In genomic region chr5:141524604-141525597, GRCh38 we compare ENCODE assay signal across 1 cellular context.
TF ChIP-seq lines count a peak whose summit lies in the region.

No MANE protein-coding gene starts in this region.

TF ChIP-seq in HepG2, 621 proteins besides CTCF, POLR2A, EP300 and RAD21 (continued from another document and continues in another):
- TF ChIP-seq PRDM10 (CRISPR knock-in tag; IDR thresholded peaks at IDR 0.05; ENCODE audit: low read depth): no peak
- TF ChIP-seq KDM2A (CRISPR knock-in tag; IDR thresholded peaks at IDR 0.05; ENCODE audit: borderline replicate concordance, low read depth): peak; percentile 85
- no peak for TF ChIP-seq ARNT (IDR thresholded peaks at IDR 0.05)
- TF ChIP-seq KDM1A (CRISPR knock-in tag; IDR thresholded peaks at IDR 0.05): peak; percentile 81
- TF ChIP-seq JUND (CRISPR knock-in tag; IDR thresholded peaks at IDR 0.05): no peak; the same call in 1 of the 2 replicates
- no peak for TF ChIP-seq ATF5 (CRISPR knock-in tag; IDR thresholded peaks at IDR 0.05; ENCODE audit: low read depth)
- TF ChIP-seq ZNF619 (CRISPR knock-in tag; IDR thresholded peaks at IDR 0.05): no peak
- TF ChIP-seq TSC22D2 (CRISPR knock-in tag; IDR thresholded peaks at IDR 0.05; ENCODE audit: borderline replicate concordance): no peak
- no peak for TF ChIP-seq ARHGAP35 (CRISPR knock-in tag; IDR thresholded peaks at IDR 0.05; ENCODE audit: borderline replicate concordance)
- TF ChIP-seq CEBPB (IDR thresholded peaks at IDR 0.05; ENCODE audit: borderline replicate concordance, low read depth, low read length): peak; percentile 42; the same call in 1 of the 2 replicates
- no peak for TF ChIP-seq ZFP41 (CRISPR knock-in tag; IDR thresholded peaks at IDR 0.05; ENCODE audit: borderline replicate concordance)
- TF ChIP-seq ZNF30 (CRISPR knock-in tag; IDR thresholded peaks at IDR 0.05): no peak
- TF ChIP-seq ZNF317 (CRISPR knock-in tag; IDR thresholded peaks at IDR 0.05): no peak
- 0 out of 2 replicates have a peak, but pooled peaks have one; percentile 31 for TF ChIP-seq HNRNPL (IDR thresholded peaks at IDR 0.05; ENCODE audit: low read depth, low read length)
- TF ChIP-seq MIER2 (CRISPR knock-in tag; IDR thresholded peaks at IDR 0.05): peak; percentile 61; the same call in 1 of the 2 replicates
- TF ChIP-seq POGZ (CRISPR knock-in tag; IDR thresholded peaks at IDR 0.05): peak; percentile 60; the same call in 1 of the 2 replicates
- TF ChIP-seq ZNF260 (CRISPR knock-in tag; IDR thresholded peaks at IDR 0.05; ENCODE audit: borderline replicate concordance, low read depth): no peak
- peak; percentile 66; the same call in 1 of the 2 replicates for TF ChIP-seq BORCS8-MEF2B (CRISPR knock-in tag; IDR thresholded peaks at IDR 0.05)
- TF ChIP-seq ZNF879 (CRISPR knock-in tag; IDR thresholded peaks at IDR 0.05): no peak
- no peak for TF ChIP-seq SUZ12 (IDR thresholded peaks at IDR 0.05; ENCODE audit: low read depth, low read length)
- peak; percentile 41 to 46; a peak in 2 of 4 replicates for TF ChIP-seq NR2F1 (CRISPR knock-in tag; IDR thresholded peaks at IDR 0.05)
- TF ChIP-seq ZNF280D (CRISPR knock-in tag; IDR thresholded peaks at IDR 0.05): 0 out of 2 replicates have a peak, but pooled peaks have one; percentile 34
- TF ChIP-seq ZFY (CRISPR knock-in tag; IDR thresholded peaks at IDR 0.05): no peak
- no peak for TF ChIP-seq SRF (IDR thresholded peaks at IDR 0.05; ENCODE audit: low read depth, low read length)
- TF ChIP-seq SAP130 (CRISPR knock-in tag; IDR thresholded peaks at IDR 0.05; ENCODE audit: low read depth): peak; percentile 53
- TF ChIP-seq ZNF282 (IDR thresholded peaks at IDR 0.05; ENCODE audit: partially characterized antibody): no peak
- TF ChIP-seq ZNF790 (CRISPR knock-in tag; IDR thresholded peaks at IDR 0.05; ENCODE audit: borderline replicate concordance): no peak
- no peak for TF ChIP-seq KDM5A (IDR thresholded peaks at IDR 0.05; ENCODE audit: borderline replicate concordance, low read length)
- no peak for TF ChIP-seq SOX6 (IDR thresholded peaks at IDR 0.05)
- TF ChIP-seq SOX6 (CRISPR knock-in tag; IDR thresholded peaks at IDR 0.05): peak; percentile 52
- no peak for TF ChIP-seq ATRX (CRISPR knock-in tag; IDR thresholded peaks at IDR 0.05; ENCODE audit: borderline replicate concordance)
- TF ChIP-seq ZNF780A (CRISPR knock-in tag; IDR thresholded peaks at IDR 0.05): no peak
- peak; percentile 36; the same call in 1 of the 2 replicates for TF ChIP-seq ZBTB38 (CRISPR knock-in tag; IDR thresholded peaks at IDR 0.05)
- no peak for TF ChIP-seq ZBTB46 (CRISPR knock-in tag; IDR thresholded peaks at IDR 0.05; ENCODE audit: borderline replicate concordance)
- TF ChIP-seq ZNF746 (CRISPR knock-in tag; IDR thresholded peaks at IDR 0.05): no peak
- no peak for TF ChIP-seq ZNF136 (CRISPR knock-in tag; IDR thresholded peaks at IDR 0.05; ENCODE audit: low read depth)
- TF ChIP-seq HMG20A (CRISPR knock-in tag; IDR thresholded peaks at IDR 0.05; ENCODE audit: borderline replicate concordance): no peak; the same call in 1 of the 2 replicates
- TF ChIP-seq ZNF256 (CRISPR knock-in tag; conservative IDR thresholded peaks at IDR 0.05): no peak
- TF ChIP-seq HOXA9 (CRISPR knock-in tag; IDR thresholded peaks at IDR 0.05; ENCODE audit: borderline replicate concordance): no peak
- TF ChIP-seq MTF1 (CRISPR knock-in tag; IDR thresholded peaks at IDR 0.05): no peak
- TF ChIP-seq ZFX (CRISPR knock-in tag; IDR thresholded peaks at IDR 0.05; ENCODE audit: low read depth): no peak
- TF ChIP-seq SALL1 (CRISPR knock-in tag; IDR thresholded peaks at IDR 0.05): peak; percentile 72
- peak; percentile 62; the same call in 1 of the 2 replicates for TF ChIP-seq NFKBIZ (CRISPR knock-in tag; IDR thresholded peaks at IDR 0.05)
- no peak for TF ChIP-seq ZNF18 (CRISPR knock-in tag; IDR thresholded peaks at IDR 0.05; ENCODE audit: insufficient replicate concordance)
- no peak for TF ChIP-seq ZNF230 (CRISPR knock-in tag; IDR thresholded peaks at IDR 0.05)
- 0 out of 2 replicates have a peak, but pooled peaks have one; percentile 27 for TF ChIP-seq KMT2A (CRISPR knock-in tag; IDR thresholded peaks at IDR 0.05)
- TF ChIP-seq ZC3H13 (CRISPR knock-in tag; IDR thresholded peaks at IDR 0.05): no peak
- TF ChIP-seq PHF8 (CRISPR knock-in tag; IDR thresholded peaks at IDR 0.05): 0 out of 2 replicates have a peak, but pooled peaks have one; percentile 23
- TF ChIP-seq AGO2 (optimal IDR thresholded peaks at IDR 0.05; ENCODE audit: low read depth, low read length): no peak
- TF ChIP-seq ZMAT3 (CRISPR knock-in tag; conservative IDR thresholded peaks at IDR 0.05): no peak
- no peak for TF ChIP-seq ZNF713 (CRISPR knock-in tag; IDR thresholded peaks at IDR 0.05)
- 0 out of 2 replicates have a peak, but pooled peaks have one; percentile 28 for TF ChIP-seq ZNF614 (CRISPR knock-in tag; IDR thresholded peaks at IDR 0.05; ENCODE audit: borderline replicate concordance)
- no peak for TF ChIP-seq MTA3 (CRISPR knock-in tag; IDR thresholded peaks at IDR 0.05)
- TF ChIP-seq ZBTB4 (CRISPR knock-in tag; IDR thresholded peaks at IDR 0.05; ENCODE audit: borderline replicate concordance): no peak
- no peak for TF ChIP-seq ZBTB1 (CRISPR knock-in tag; IDR thresholded peaks at IDR 0.05; ENCODE audit: borderline replicate concordance)
